8 cellular contexts compared by ENCODE assay signal in the genomic region with DNA sequence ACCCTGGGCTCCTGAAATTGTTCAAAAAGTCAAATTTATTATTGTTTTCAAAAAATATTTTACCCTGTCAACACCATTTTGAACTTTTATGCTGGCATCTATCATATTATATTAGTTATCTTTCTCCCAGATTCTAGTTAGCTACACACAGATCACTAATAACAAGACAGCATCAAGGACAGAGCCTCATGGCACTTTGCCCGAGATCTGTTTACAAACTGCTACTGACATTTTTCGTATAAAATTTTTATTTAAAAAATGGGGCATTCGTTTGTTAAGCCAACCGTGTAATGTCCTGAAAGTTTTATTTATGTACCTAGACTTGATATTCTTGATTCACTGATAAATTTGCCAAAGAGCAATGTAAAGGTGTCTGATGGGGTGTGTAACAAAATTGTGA.
"Had no signal": no experiment of that assay in that cellular context is flagged by ENCODE, and none has a peak within 500 bp of the region (broad histone marks: within the 10 kb centered on the region; RNA-seq: fewer than 3 reads in every experiment).

No MANE protein-coding gene starts in this region.

- H3K9me3 ChIP-seq: HAP-1 had no signal

- H3K27ac ChIP-seq: GM23248 had no signal

- H3K4me2 ChIP-seq: GM23338 had no signal

- H3K4me1 ChIP-seq: HAP-1 had no signal

- H2AFZ ChIP-seq: GM23248, GM23338 had no signal

- H3K4me3 ChIP-seq: GM23248, GM23338, HAP-1 had no signal

- H3K36me3 ChIP-seq: HAP-1 had no signal

- DNase-seq: GM23248, GOT3, H7, H9, HCEC 1CT, HFFc6 had no signal
